Comparison of ENCODE assay signal across 8 cellular contexts in the genomic region with DNA sequence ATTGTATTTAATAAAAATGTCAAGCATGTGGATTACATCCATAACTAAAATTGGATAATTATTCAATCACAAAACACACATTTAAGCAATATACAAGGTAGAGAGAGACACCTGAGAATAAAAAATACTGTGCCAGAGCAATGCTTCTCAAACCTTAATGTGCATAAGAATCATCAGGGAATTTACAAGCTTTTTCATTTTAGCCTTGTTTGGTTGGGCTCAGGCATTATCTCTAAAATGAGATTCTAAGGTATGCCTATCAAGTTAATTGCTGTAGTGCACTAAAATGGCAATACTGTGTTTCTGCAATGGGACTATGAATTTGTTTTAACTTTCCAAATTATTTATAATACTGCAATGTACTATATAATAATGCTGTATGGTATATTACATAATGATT.
DNase-seq lines count a peak whose midpoint lies in the region; ATAC-seq and TF ChIP-seq lines count a peak whose summit lies in the region.

No MANE protein-coding gene starts in this region.

- DNase-seq in fibroblast of pulmonary artery (ENCODE audit: low read depth) (no peak), retinal pigment epithelial cell (ENCODE audit: low read depth) (no peak), NCI-H526 (lab: John Stamatoyannopoulos, UW) (no peak), UCSD-AML1 (lab: John Stamatoyannopoulos, UW; ENCODE audit: unreplicated experiment) (no peak)

- H4K20me1 ChIP-seq in SU-DHL-6 (ENCODE audit: low read depth, low read length) = peaks cover 30% of the 10 kb centered on the region

- H3K27ac ChIP-seq in SU-DHL-6 (ENCODE audit: low read depth, low read length) = peak overlapping the region; percentile 100

- no peaks in the 10 kb centered on the region for H3K27me3 ChIP-seq in SU-DHL-6 (ENCODE audit: low read length)

- no peak overlapping the region for H2AFZ ChIP-seq in SU-DHL-6 (ENCODE audit: low read depth, low read length, severe bottlenecking)

- peaks cover 46% of the 10 kb centered on the region for H3F3A ChIP-seq in SU-DHL-6 (ENCODE audit: insufficient read depth)

- H3K36me3 ChIP-seq in SU-DHL-6 (ENCODE audit: low read length) = peaks cover 23% of the 10 kb centered on the region

- peak overlapping the region; percentile 100 for H3K9ac ChIP-seq in SU-DHL-6 (ENCODE audit: low read length)

- H3K9me2 ChIP-seq in SU-DHL-6 (replicated peaks; ENCODE audit: insufficient read depth, low read length) = no peaks in the 10 kb centered on the region

- TF ChIP-seq CTCF in GM12875 (IDR thresholded peaks at IDR 0.05; ENCODE audit: borderline replicate concordance, insufficient read depth, low read depth, low read length) (no peak), SU-DHL-6 (IDR thresholded peaks at IDR 0.05; ENCODE audit: insufficient read depth, low read length, poor library complexity, severe bottlenecking) (no peak), fibroblast of pulmonary artery (IDR thresholded peaks at IDR 0.05; ENCODE audit: low read length, missing control alignments) (no peak), retinal pigment epithelial cell (conservative IDR thresholded peaks at IDR 0.05; ENCODE audit: low read depth, low read length) (no peak)

- peaks cover 57% of the 10 kb centered on the region for H3K79me2 ChIP-seq in SU-DHL-6 (ENCODE audit: insufficient read depth, low read length)

- ATAC-seq in HG02798 (IDR thresholded peaks at IDR 0.05; ENCODE audit: poor library complexity, unreplicated experiment) = no peak
- no peak for ATAC-seq in HG03378 (IDR thresholded peaks at IDR 0.05; ENCODE audit: unreplicated experiment)

- peak overlapping the region; percentile 80 for H3K4me2 ChIP-seq in SU-DHL-6 (ENCODE audit: low read depth, low read length, poor library complexity, severe bottlenecking)

- H3K9me3 ChIP-seq in SU-DHL-6 (ENCODE audit: insufficient read depth, low read length) = no peaks in the 10 kb centered on the region

- H3K4me3 ChIP-seq in GM12875 (ENCODE audit: low read depth, low read length) (peak overlapping the region; percentile 86), SU-DHL-6 (ENCODE audit: insufficient read depth, low read length, poor library complexity, severe bottlenecking) (peak overlapping the region; percentile 100), fibroblast of pulmonary artery (replicated peaks; ENCODE audit: low read depth, low read length) (peak overlapping the region; percentile 75), retinal pigment epithelial cell (ENCODE audit: low read length) (peak overlapping the region; percentile 85)
